Comparison of ENCODE assay signal across 8 cellular contexts in genomic region chr14:76961631-76962302, GRCh38.
A peak's percentile ranks its signal among the peaks of the same experiment; 100 is the strongest.
DNase-seq lines count a peak whose midpoint lies in the region; ATAC-seq and TF ChIP-seq lines count a peak whose summit lies in the region.

No MANE protein-coding gene starts in this region.

- POLR2A ChIA-PET in A673 (lab: Charles Lee; ENCODE audit: low non-redundant PET), result interaction anchor here (1.3 kb wide), 1 partner anchor 9 kb away, joined by 5 read pairs; no protein-coding TSS in a partner anchor

- no peaks in the 10 kb centered on the region for H3K36me3 ChIP-seq in A673 (ENCODE audit: insufficient read depth, low read length, poor library complexity, severe bottlenecking)
- no peaks in the 10 kb centered on the region for H3K36me3 ChIP-seq in effector memory CD4-positive, alpha-beta T cell (ENCODE audit: control insufficient read depth, insufficient read depth, low read length)

- intact Hi-C loops in A673 (cut with micrococcal nuclease; ENCODE audit: unreplicated experiment), result no loop called here

- peaks cover 62% of the 10 kb centered on the region for H3K4me1 ChIP-seq in A673 (ENCODE audit: insufficient read depth, low read length, poor library complexity, severe bottlenecking)
- H3K4me1 ChIP-seq in effector memory CD4-positive, alpha-beta T cell (ENCODE audit: control insufficient read depth, insufficient read depth, low read length, poor library complexity, severe bottlenecking), result peaks cover 63% of the 10 kb centered on the region

- H3K27ac ChIP-seq in A673 (ENCODE audit: low read depth, low read length, poor library complexity, severe bottlenecking), result peak overlapping the region; percentile 86
- H3K27ac ChIP-seq in effector memory CD4-positive, alpha-beta T cell (ENCODE audit: insufficient read depth, low read length, poor library complexity, severe bottlenecking), result peak overlapping the region; percentile 86

- H3K9me3 ChIP-seq in A673 (ENCODE audit: low read depth, low read length, poor library complexity, severe bottlenecking), result no peaks in the 10 kb centered on the region
- H3K9me3 ChIP-seq in effector memory CD4-positive, alpha-beta T cell (ENCODE audit: control insufficient read depth, low read length), result no peaks in the 10 kb centered on the region

- H3K4me3 ChIP-seq in A673 (ENCODE audit: low read depth, low read length, poor library complexity, severe bottlenecking), result peak overlapping the region; percentile 29
- H3K4me3 ChIP-seq in effector memory CD4-positive, alpha-beta T cell (ENCODE audit: insufficient read depth, low read depth, low read length, poor library complexity, severe bottlenecking), result peak overlapping the region; percentile 47

- no peak for TF ChIP-seq CTCF in A673 (conservative IDR thresholded peaks at IDR 0.05; ENCODE audit: low read depth, low read length)

- BruUV-seq in A673 (replicated peaks; lab: Mats Ljungman, UMichigan), result no TSS peak

- CTCF ChIA-PET in A673 (lab: Charles Lee), result interaction anchor here (0.6 to 1.0 kb wide), 3 partner anchors 10 to 44 kb away, joined by 3 read pairs; no protein-coding TSS in a partner anchor

- no peaks in the 10 kb centered on the region for H3K27me3 ChIP-seq in A673 (replicated peaks; ENCODE audit: insufficient read depth, low read depth, low read length, poor library complexity)
- no peaks in the 10 kb centered on the region for H3K27me3 ChIP-seq in effector memory CD4-positive, alpha-beta T cell (replicated peaks; ENCODE audit: control insufficient read depth, insufficient read depth, low read length, poor library complexity, severe bottlenecking)

- ATAC-seq in GM18519 (IDR thresholded peaks at IDR 0.05; ENCODE audit: low FRiP score, unreplicated experiment) (peak; percentile 69), HG03025 (IDR thresholded peaks at IDR 0.05; ENCODE audit: low FRiP score, unreplicated experiment) (peak; percentile 79)

- peak; percentile 99 for DNase-seq in A673 (ENCODE audit: low spot score)
- DNase-seq in NCI-H510A treated with DMSO at 0.1 percent for 48 hours (lab: John Stamatoyannopoulos, UW), result peak; percentile 76
- DNase-seq in activated CD8-positive, alpha-beta memory T cell treated with anti-CD3 and anti-CD28 coated beads for 24 hours, result peak; percentile 97
- peak; percentile 92 to 97 (median 94) for DNase-seq in effector memory CD4-positive, alpha-beta T cell
- peak; percentile 92 for DNase-seq in mesenteric fat pad (ENCODE audit: low spot score)
- DNase-seq in stimulated activated CD8-positive, alpha-beta memory T cell treated with anti-CD3 and anti-CD28 coated beads, Interleukin-15, amount 100 ng/mL, for 1 hour (ENCODE audit: low read depth), result peak; percentile 92

Comparison
In these comparisons a context has a peak if more than half of its experiments do, and no peak if none do; other contexts are left out.
1. Peak in every context shown above with its lines: DNase-seq, ATAC-seq, H3K4me3 ChIP-seq and H3K27ac ChIP-seq.